Comparison of ENCODE assay signal across 2 cellular contexts in the genomic region with DNA sequence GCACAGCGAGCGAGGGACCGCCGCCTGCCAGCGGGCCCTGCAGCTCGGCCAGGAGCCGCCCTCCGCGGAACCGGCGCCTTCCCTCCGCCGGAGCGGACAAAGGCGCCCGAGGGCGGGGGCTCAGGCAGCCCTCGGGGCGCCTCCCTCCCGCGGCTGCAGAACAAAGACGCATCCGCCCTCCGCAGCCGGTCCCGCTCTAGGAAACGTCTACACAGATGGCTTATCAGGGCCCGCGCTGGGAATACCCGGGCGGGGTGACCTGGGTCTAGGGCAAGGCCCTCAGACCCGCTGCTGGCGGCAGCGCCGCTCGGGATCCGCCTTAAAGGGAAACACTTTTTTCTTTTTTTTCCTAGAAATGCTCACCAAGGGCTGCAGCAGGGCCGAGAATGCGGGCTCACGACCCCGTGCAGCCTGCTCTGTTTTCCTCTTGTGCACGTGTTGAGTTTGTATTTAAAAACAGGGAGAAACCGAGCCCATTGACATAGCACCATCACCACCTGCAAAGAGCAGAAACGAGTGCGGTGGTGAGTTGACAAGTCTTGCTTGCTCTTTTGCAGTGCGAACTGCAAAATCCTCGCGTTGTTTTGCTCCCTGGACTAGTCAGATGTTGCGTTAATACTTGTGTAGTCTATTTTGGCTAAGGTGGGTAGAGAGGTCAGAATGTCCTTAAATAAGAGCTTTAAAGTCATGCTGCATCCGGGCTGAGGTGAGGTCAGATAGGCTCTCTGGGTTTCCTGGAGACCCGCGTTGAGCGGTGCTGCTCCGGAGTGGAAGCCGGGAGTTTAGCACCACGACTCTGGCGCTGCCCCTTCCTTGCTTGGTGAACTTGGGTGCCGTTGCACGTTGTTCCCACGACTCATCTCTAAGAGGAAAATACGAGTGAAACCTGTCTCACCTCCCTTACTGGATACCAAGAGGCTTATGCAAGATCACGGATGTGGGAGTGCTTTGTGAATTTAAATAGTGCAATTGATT.
A peak's percentile ranks its signal among the peaks of the same experiment; 100 is the strongest.
TF ChIP-seq lines count a peak whose summit lies in the region.

No MANE protein-coding gene starts in this region.

TF ChIP-seq in HEK293T, 16 proteins besides CTCF, POLR2A, EP300 and RAD21:
- TF ChIP-seq PKNOX1 (IDR thresholded peaks at IDR 0.05) (no peak), L3MBTL2 (conservative IDR thresholded peaks at IDR 0.05) (peak; percentile 55), LEF1 (IDR thresholded peaks at IDR 0.05; ENCODE audit: borderline replicate concordance) (0 out of 2 replicates have a peak, but pooled peaks have one; percentile 37)

TF ChIP-seq in K562, 482 proteins besides CTCF, POLR2A, EP300 and RAD21:
- TF ChIP-seq MAFG (tag; conservative IDR thresholded peaks at IDR 0.05) (no peak), SRSF1 (IDR thresholded peaks at IDR 0.05; ENCODE audit: low read depth, low read length) (no peak), ARID4B (CRISPR knock-in tag; IDR thresholded peaks at IDR 0.05) (peak; percentile 30; the same call in 1 of the 2 replicates), ZNF639 (CRISPR knock-in tag; conservative IDR thresholded peaks at IDR 0.05 in 1 of 2, IDR thresholded peaks at IDR 0.05 in 1 of 2) (peak in 1 of 2 experiments; percentile 18; a peak in 1 of 4 replicates), BRD9 (IDR thresholded peaks at IDR 0.05; ENCODE audit: low read depth, partially characterized antibody) (no peak), CXXC5 (CRISPR knock-in tag; IDR thresholded peaks at IDR 0.05) (peak; percentile 62), HNRNPK (IDR thresholded peaks at IDR 0.05; ENCODE audit: low read depth, low read length, poor library complexity, severe bottlenecking) (no peak), YY1 (IDR thresholded peaks at IDR 0.05; ENCODE audit: borderline replicate concordance in 1 of 3, control insufficient read depth in 1 of 3, extremely low read depth in 1 of 3, insufficient read depth in 3 of 3, insufficient read length in 1 of 3, insufficient replicate concordance in 2 of 3, low read depth in 1 of 3, low read length in 2 of 3) (no peak), POLR2B (IDR thresholded peaks at IDR 0.05; ENCODE audit: low read depth, partially characterized antibody) (no peak), CCNT2 (IDR thresholded peaks at IDR 0.05; ENCODE audit: borderline replicate concordance, extremely low read depth, insufficient read length, low read depth, low read length) (peak; percentile 23), KLF1 (tag; IDR thresholded peaks at IDR 0.05) (peak; percentile 59; the same call in 1 of the 2 replicates), FOXP1 (CRISPR knock-in tag; IDR thresholded peaks at IDR 0.05) (no peak), HMGN3 (IDR thresholded peaks at IDR 0.05; ENCODE audit: borderline replicate concordance, extremely low read depth, insufficient read length, low read depth, low read length) (peak; percentile 62), PCBP1 (IDR thresholded peaks at IDR 0.05; ENCODE audit: low read depth, low read length, poor library complexity, severe bottlenecking) (peak; percentile 47), TCF15 (CRISPR knock-in tag; IDR thresholded peaks at IDR 0.05) (no peak), ZEB2 (IDR thresholded peaks at IDR 0.05) (no peak), MYBL2 (IDR thresholded peaks at IDR 0.05; ENCODE audit: low read depth) (no peak), MYBL2 (CRISPR knock-in tag; IDR thresholded peaks at IDR 0.05; ENCODE audit: borderline replicate concordance) (0 out of 2 replicates have a peak, but pooled peaks have one; percentile 27), RAD51 (IDR thresholded peaks at IDR 0.05; ENCODE audit: borderline replicate concordance, low read depth) (no peak), CBX8 (IDR thresholded peaks at IDR 0.05; ENCODE audit: borderline replicate concordance, extremely low read depth, low read depth, low read length, poor library complexity, severe bottlenecking) (no peak), RB1 (IDR thresholded peaks at IDR 0.05; ENCODE audit: low read depth) (peak; percentile 17; the same call in 1 of the 2 replicates), CREB3L1 (IDR thresholded peaks at IDR 0.05; ENCODE audit: borderline replicate concordance, low read depth) (no peak), NRF1 (conservative IDR thresholded peaks at IDR 0.05 in 1 of 2, IDR thresholded peaks at IDR 0.05 in 1 of 2) (peak in 1 of 2 experiments; percentile 51; a peak in 2 of 4 replicates)
- TF ChIP-seq, protein P1, sequence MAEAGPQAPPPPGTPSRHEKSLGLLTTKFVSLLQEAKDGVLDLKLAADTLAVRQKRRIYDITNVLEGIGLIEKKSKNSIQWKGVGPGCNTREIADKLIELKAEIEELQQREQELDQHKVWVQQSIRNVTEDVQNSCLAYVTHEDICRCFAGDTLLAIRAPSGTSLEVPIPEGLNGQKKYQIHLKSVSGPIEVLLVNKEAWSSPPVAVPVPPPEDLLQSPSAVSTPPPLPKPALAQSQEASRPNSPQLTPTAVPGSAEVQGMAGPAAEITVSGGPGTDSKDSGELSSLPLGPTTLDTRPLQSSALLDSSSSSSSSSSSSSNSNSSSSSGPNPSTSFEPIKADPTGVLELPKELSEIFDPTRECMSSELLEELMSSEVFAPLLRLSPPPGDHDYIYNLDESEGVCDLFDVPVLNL (CRISPR knock-in tag; IDR thresholded peaks at IDR 0.05; ENCODE audit: low read depth) = no peak
- TF ChIP-seq, protein P2, sequence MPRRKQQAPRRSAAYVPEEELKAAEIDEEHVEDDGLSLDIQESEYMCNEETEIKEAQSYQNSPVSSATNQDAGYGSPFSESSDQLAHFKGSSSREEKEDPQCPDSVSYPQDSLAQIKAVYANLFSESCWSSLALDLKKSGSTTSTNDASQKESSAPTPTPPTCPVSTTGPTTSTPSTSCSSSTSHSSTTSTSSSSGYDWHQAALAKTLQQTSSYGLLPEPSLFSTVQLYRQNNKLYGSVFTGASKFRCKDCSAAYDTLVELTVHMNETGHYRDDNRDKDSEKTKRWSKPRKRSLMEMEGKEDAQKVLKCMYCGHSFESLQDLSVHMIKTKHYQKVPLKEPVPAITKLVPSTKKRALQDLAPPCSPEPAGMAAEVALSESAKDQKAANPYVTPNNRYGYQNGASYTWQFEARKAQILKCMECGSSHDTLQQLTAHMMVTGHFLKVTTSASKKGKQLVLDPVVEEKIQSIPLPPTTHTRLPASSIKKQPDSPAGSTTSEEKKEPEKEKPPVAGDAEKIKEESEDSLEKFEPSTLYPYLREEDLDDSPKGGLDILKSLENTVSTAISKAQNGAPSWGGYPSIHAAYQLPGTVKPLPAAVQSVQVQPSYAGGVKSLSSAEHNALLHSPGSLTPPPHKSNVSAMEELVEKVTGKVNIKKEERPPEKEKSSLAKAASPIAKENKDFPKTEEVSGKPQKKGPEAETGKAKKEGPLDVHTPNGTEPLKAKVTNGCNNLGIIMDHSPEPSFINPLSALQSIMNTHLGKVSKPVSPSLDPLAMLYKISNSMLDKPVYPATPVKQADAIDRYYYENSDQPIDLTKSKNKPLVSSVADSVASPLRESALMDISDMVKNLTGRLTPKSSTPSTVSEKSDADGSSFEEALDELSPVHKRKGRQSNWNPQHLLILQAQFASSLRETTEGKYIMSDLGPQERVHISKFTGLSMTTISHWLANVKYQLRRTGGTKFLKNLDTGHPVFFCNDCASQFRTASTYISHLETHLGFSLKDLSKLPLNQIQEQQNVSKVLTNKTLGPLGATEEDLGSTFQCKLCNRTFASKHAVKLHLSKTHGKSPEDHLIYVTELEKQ (CRISPR knock-in tag; IDR thresholded peaks at IDR 0.05) = no peak
- TF ChIP-seq, protein P3, sequence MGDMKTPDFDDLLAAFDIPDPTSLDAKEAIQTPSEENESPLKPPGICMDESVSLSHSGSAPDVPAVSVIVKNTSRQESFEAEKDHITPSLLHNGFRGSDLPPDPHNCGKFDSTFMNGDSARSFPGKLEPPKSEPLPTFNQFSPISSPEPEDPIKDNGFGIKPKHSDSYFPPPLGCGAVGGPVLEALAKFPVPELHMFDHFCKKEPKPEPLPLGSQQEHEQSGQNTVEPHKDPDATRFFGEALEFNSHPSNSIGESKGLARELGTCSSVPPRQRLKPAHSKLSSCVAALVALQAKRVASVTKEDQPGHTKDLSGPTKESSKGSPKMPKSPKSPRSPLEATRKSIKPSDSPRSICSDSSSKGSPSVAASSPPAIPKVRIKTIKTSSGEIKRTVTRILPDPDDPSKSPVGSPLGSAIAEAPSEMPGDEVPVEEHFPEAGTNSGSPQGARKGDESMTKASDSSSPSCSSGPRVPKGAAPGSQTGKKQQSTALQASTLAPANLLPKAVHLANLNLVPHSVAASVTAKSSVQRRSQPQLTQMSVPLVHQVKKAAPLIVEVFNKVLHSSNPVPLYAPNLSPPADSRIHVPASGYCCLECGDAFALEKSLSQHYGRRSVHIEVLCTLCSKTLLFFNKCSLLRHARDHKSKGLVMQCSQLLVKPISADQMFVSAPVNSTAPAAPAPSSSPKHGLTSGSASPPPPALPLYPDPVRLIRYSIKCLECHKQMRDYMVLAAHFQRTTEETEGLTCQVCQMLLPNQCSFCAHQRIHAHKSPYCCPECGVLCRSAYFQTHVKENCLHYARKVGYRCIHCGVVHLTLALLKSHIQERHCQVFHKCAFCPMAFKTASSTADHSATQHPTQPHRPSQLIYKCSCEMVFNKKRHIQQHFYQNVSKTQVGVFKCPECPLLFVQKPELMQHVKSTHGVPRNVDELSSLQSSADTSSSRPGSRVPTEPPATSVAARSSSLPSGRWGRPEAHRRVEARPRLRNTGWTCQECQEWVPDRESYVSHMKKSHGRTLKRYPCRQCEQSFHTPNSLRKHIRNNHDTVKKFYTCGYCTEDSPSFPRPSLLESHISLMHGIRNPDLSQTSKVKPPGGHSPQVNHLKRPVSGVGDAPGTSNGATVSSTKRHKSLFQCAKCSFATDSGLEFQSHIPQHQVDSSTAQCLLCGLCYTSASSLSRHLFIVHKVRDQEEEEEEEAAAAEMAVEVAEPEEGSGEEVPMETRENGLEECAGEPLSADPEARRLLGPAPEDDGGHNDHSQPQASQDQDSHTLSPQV (IDR thresholded peaks at IDR 0.05) = no peak
- TF ChIP-seq, protein P4, sequence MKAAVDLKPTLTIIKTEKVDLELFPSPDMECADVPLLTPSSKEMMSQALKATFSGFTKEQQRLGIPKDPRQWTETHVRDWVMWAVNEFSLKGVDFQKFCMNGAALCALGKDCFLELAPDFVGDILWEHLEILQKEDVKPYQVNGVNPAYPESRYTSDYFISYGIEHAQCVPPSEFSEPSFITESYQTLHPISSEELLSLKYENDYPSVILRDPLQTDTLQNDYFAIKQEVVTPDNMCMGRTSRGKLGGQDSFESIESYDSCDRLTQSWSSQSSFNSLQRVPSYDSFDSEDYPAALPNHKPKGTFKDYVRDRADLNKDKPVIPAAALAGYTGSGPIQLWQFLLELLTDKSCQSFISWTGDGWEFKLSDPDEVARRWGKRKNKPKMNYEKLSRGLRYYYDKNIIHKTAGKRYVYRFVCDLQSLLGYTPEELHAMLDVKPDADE (conservative IDR thresholded peaks at IDR 0.05; ENCODE audit: control insufficient read depth, low read depth, low read length) = 0 out of 2 replicates have a peak, but pooled peaks have one; percentile 22
